In genomic region chr3:172179680-172180399, GRCh38 we compare ENCODE assay signal across 15 cellular contexts.
A peak's percentile ranks its signal among the peaks of the same experiment; 100 is the strongest.
DNase-seq lines count a peak whose midpoint lies in the region; ATAC-seq and TF ChIP-seq lines count a peak whose summit lies in the region.
"Had no signal": no experiment of that assay in that cellular context is flagged by ENCODE, and none has a peak within 500 bp of the region (broad histone marks: within the 10 kb centered on the region; RNA-seq: fewer than 3 reads in every experiment).

No MANE protein-coding gene starts in this region.

- peaks cover 11 to 36% (median 26%) of the 10 kb centered on the region in 7 donors for H3K4me1 Mint-ChIP-seq in naive thymus-derived CD4-positive, alpha-beta T cell

- peaks cover 0 to 21% (median 11%) of the 10 kb centered on the region in 5 donors for H3K36me3 Mint-ChIP-seq in naive thymus-derived CD4-positive, alpha-beta T cell

- H3K4me1 ChIP-seq in Panc1 (ENCODE audit: control insufficient read depth, insufficient read depth, low read length) = peaks cover 63% of the 10 kb centered on the region
- H3K4me1 ChIP-seq in naive thymus-derived CD4-positive, alpha-beta T cell (ENCODE audit: control insufficient read depth in 2 of 2, insufficient read depth in 2 of 2, low read length in 2 of 2) = no peaks in the 10 kb centered on the region

- peak overlapping the region; percentile 36 for H3K27ac ChIP-seq in Panc1 (ENCODE audit: low read length)
- no peak overlapping the region for H3K27ac ChIP-seq in naive thymus-derived CD4-positive, alpha-beta T cell (ENCODE audit: low read depth, low read length)

- peak overlapping the region in 1 of 9 donors; percentile 48 for H3K27ac Mint-ChIP-seq in naive thymus-derived CD4-positive, alpha-beta T cell
- H3K27ac Mint-ChIP-seq: activated CD8-positive, alpha-beta T cell treated with anti-CD3 and anti-CD28 coated beads for 36 hours; activated naive CD8-positive, alpha-beta T cell treated with anti-CD3 and anti-CD28 coated beads for 36 hours had no signal

- no TSS peak for BruUV-seq in Panc1 (replicated peaks; lab: Mats Ljungman, UMichigan)

- peak; percentile 77 for ATAC-seq in GM18511 (IDR thresholded peaks at IDR 0.05; ENCODE audit: unreplicated experiment)
- ATAC-seq in HG02759 (IDR thresholded peaks at IDR 0.05; ENCODE audit: unreplicated experiment) = peak; percentile 66
- no peak for ATAC-seq in Panc1
- peak; percentile 70 for ATAC-seq in naive thymus-derived CD4-positive, alpha-beta T cell
- ATAC-seq: activated CD8-positive, alpha-beta T cell treated with anti-CD3 and anti-CD28 coated beads for 36 hours had no signal

- no peak for TF ChIP-seq CTCF in Panc1 (IDR thresholded peaks at IDR 0.05)

- H3K27me3 Mint-ChIP-seq in naive thymus-derived CD4-positive, alpha-beta T cell = no peaks in the 10 kb centered on the region
- H3K27me3 Mint-ChIP-seq: activated CD8-positive, alpha-beta T cell treated with anti-CD3 and anti-CD28 coated beads for 36 hours; activated naive CD8-positive, alpha-beta T cell treated with anti-CD3 and anti-CD28 coated beads for 36 hours had no signal

- H3K4me3 ChIP-seq in Panc1 (ENCODE audit: low read depth in 2 of 2, low read length in 2 of 2) = no peak overlapping the region
- no peak overlapping the region for H3K4me3 ChIP-seq in naive thymus-derived CD4-positive, alpha-beta T cell (ENCODE audit: low read length)
- H3K4me3 ChIP-seq: HAP-1, spleen had no signal

- no peaks in the 10 kb centered on the region for H3K27me3 ChIP-seq in Panc1 (ENCODE audit: control insufficient read depth, insufficient read depth, low read length)
- H3K27me3 ChIP-seq in naive thymus-derived CD4-positive, alpha-beta T cell (ENCODE audit: control insufficient read depth in 2 of 2, insufficient read depth in 2 of 2, low read length in 2 of 2) = no peaks in the 10 kb centered on the region
- H3K27me3 ChIP-seq: spleen had no signal

- no peak overlapping the region for H3K4me3 Mint-ChIP-seq in naive thymus-derived CD4-positive, alpha-beta T cell
- H3K4me3 Mint-ChIP-seq: activated CD8-positive, alpha-beta T cell treated with anti-CD3 and anti-CD28 coated beads for 36 hours; activated naive CD8-positive, alpha-beta T cell treated with anti-CD3 and anti-CD28 coated beads for 36 hours had no signal

- intact Hi-C loops in Panc1 (cut with micrococcal nuclease; ENCODE audit: unreplicated experiment) = no loop called here
- intact Hi-C loops in naive thymus-derived CD4-positive, alpha-beta T cell (cut with micrococcal nuclease) = no loop called here

- DNase-seq in Panc1 (ENCODE audit: low read depth, low spot score) (no peak), activated gamma-delta T cell (lab: John Stamatoyannopoulos, UW) (no peak), HPDE6-E6E7 (ENCODE audit: extremely low spot score) (no peak), NCI-H82 (lab: John Stamatoyannopoulos, UW) (no peak)
- DNase-seq in naive thymus-derived CD4-positive, alpha-beta T cell = no peak
- no peak for DNase-seq in stimulated activated CD4-positive, alpha-beta T cell treated with anti-CD3 and anti-CD28 coated beads, Interleukin-4, amount 100 ng/mL, for 24 hours
- DNase-seq: activated CD8-positive, alpha-beta T cell treated with anti-CD3 and anti-CD28 coated beads for 36 hours; activated naive CD8-positive, alpha-beta T cell treated with anti-CD3 and anti-CD28 coated beads for 36 hours; effector CD8-positive, alpha-beta T cell; hippocampal formation; SK-N-SH; spleen had no signal

- in situ Hi-C loops in Panc1 (cut with HindIII; ENCODE audit: low pct_unique_long_range_greater_than_20kb, low sequenced_read_pairs) = no loop called here

- POLR2A ChIA-PET in Panc1 (lab: Charles Lee) = no interaction called here
- POLR2A ChIA-PET in naive thymus-derived CD4-positive, alpha-beta T cell (lab: Charles Lee) = no interaction called here

- peaks cover 0 to 7% (median 0%) of the 10 kb centered on the region in 11 donors for H3K9me3 Mint-ChIP-seq in naive thymus-derived CD4-positive, alpha-beta T cell
- H3K9me3 Mint-ChIP-seq: activated CD8-positive, alpha-beta T cell treated with anti-CD3 and anti-CD28 coated beads for 36 hours; activated naive CD8-positive, alpha-beta T cell treated with anti-CD3 and anti-CD28 coated beads for 36 hours had no signal

- H3K9me3 ChIP-seq in Panc1 (ENCODE audit: control insufficient read depth, insufficient read depth, low read depth, low read length) = no peaks in the 10 kb centered on the region
- no peaks in the 10 kb centered on the region for H3K9me3 ChIP-seq in naive thymus-derived CD4-positive, alpha-beta T cell (ENCODE audit: control insufficient read depth in 2 of 3, low read length in 3 of 3)
- H3K9me3 ChIP-seq: HAP-1, SK-N-SH, spleen had no signal

- CTCF ChIA-PET in Panc1 (lab: Charles Lee) = no interaction called here
- CTCF ChIA-PET in naive thymus-derived CD4-positive, alpha-beta T cell (lab: Charles Lee) = no interaction called here

- no peaks in the 10 kb centered on the region for H3K36me3 ChIP-seq in Panc1 (ENCODE audit: control insufficient read depth, insufficient read depth, low read length)
- no peaks in the 10 kb centered on the region for H3K36me3 ChIP-seq in naive thymus-derived CD4-positive, alpha-beta T cell (ENCODE audit: control insufficient read depth in 2 of 3, insufficient read depth in 3 of 3, low read length in 3 of 3)
- H3K36me3 ChIP-seq: HAP-1, spleen had no signal
